In the genomic region with DNA sequence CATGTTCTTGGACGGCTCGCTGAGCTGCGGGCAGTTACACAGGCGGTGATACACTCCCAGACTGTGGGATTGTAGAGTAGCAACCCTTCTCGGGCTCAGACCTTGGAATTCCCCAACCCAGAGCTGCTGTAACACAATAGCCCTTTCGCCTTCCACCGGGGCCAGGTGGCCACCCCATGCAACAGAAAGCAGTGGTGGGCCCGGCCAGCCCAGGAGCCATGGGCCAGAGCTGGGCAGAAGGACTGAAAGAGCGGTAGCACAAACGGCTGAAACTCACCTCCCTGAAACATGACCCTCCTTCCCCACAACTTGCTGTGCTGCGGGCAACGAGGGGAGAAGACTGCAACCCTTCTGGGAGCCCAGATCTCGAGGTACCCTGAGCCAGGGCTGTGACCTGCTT, we compare ENCODE assay signal across 23 cellular contexts.
"Had no signal": no experiment of that assay in that cellular context is flagged by ENCODE, and none has a peak within 500 bp of the region (broad histone marks: within the 10 kb centered on the region; RNA-seq: fewer than 3 reads in every experiment).

No MANE protein-coding gene starts in this region.

- DNase-seq: IMR-90; Karpas-422; KG1; MG63; NCI-H1092; NCI-H1105 treated with DMSO at 0.1 percent for 48 hours; NCI-H1417 treated with DMSO at 0.1 percent for 48 hours; NCI-H146; NCI-H1694 treated with DMSO at 0.1 percent for 48 hours; NCI-H1930; NCI-H2081; NCI-H2107; NCI-H2227 treated with DMSO at 0.1 percent for 48 hours; NCI-H524; NCI-H526 treated with DMSO at 0.1 percent for 48 hours; NCI-H774; NK-92 treated with Interleukin-12 subunit alpha and Interleukin-12 subunit beta, amount 100 ng/mL, for 24 hours; PC-3; SHP77; SK-N-SH had no signal

- H3K4me3 ChIP-seq: MG63 had no signal

- H3K27me3 ChIP-seq: MG63 had no signal

- H3K9me3 ChIP-seq: MG63, SK-N-SH had no signal

- H3K36me3 ChIP-seq: MG63 had no signal

- H3K27ac ChIP-seq: RWPE1 had no signal

- ATAC-seq: HepG2, Panc1, PC-3 had no signal
